1 cellular context compared by ENCODE assay signal in the genomic region with DNA sequence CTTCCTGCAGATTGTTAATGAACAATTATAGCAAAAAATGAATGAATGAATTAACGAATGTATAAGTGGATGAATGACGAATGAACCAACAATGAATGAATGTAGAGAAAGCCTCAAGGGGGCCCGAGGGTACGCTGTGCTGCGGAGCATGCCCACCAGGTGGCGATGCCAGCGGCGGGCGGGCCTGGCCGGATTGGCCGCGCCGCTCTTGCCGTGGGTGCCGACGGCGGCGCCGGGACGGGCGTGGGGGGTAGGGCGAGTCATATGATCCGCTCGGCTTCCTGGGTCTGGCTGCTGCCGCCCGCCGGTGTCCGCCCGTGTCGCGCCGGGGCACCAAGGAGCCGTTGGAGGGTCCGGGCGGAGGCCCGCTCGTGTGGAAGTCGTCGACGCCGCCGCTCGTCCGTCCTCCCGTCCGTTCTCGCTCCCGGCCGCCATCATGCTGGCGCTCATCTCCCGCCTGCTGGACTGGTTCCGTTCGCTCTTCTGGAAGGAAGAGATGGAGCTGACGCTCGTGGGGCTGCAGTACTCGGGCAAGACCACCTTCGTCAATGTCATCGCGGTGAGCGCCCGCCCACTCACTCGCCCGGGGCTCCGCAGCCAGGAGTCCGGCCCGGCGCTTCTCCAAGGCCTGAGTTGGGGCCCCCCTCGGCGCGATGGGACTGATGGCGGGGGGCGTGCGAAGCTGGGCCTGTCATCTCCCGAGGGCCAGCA.
TF ChIP-seq lines count a peak whose summit lies in the region.

A gene (plus strand): TSS at position 263 of the 711 bp plus-strand sequence. CDS start 174 bp downstream, at position 437.

TF ChIP-seq in HepG2, 621 proteins besides CTCF, POLR2A, EP300 and RAD21 (continued from another document and continues in another):
- TF ChIP-seq, protein P1, sequence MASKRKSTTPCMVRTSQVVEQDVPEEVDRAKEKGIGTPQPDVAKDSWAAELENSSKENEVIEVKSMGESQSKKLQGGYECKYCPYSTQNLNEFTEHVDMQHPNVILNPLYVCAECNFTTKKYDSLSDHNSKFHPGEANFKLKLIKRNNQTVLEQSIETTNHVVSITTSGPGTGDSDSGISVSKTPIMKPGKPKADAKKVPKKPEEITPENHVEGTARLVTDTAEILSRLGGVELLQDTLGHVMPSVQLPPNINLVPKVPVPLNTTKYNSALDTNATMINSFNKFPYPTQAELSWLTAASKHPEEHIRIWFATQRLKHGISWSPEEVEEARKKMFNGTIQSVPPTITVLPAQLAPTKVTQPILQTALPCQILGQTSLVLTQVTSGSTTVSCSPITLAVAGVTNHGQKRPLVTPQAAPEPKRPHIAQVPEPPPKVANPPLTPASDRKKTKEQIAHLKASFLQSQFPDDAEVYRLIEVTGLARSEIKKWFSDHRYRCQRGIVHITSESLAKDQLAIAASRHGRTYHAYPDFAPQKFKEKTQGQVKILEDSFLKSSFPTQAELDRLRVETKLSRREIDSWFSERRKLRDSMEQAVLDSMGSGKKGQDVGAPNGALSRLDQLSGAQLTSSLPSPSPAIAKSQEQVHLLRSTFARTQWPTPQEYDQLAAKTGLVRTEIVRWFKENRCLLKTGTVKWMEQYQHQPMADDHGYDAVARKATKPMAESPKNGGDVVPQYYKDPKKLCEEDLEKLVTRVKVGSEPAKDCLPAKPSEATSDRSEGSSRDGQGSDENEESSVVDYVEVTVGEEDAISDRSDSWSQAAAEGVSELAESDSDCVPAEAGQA (IDR thresholded peaks at IDR 0.05; ENCODE audit: low read depth) = peak; percentile 49; the same call in 1 of the 2 replicates
- TF ChIP-seq, protein P1 (CRISPR knock-in tag; IDR thresholded peaks at IDR 0.05; ENCODE audit: borderline replicate concordance) = peak; percentile 81; the same call in 1 of the 2 replicates
- TF ChIP-seq MEIS2 (CRISPR knock-in tag; IDR thresholded peaks at IDR 0.05) (peak; percentile 80; the same call in 1 of the 2 replicates), NR2F6 (IDR thresholded peaks at IDR 0.05) (no peak), NR2F6 (CRISPR knock-in tag; IDR thresholded peaks at IDR 0.05) (no peak), ZNF33B (CRISPR knock-in tag; IDR thresholded peaks at IDR 0.05) (no peak), SOX13 (IDR thresholded peaks at IDR 0.05) (no peak), SOX13 (CRISPR knock-in tag; conservative IDR thresholded peaks at IDR 0.05 in 1 of 2, IDR thresholded peaks at IDR 0.05 in 1 of 2) (no peak; a peak in 1 of 4 replicates), PRMT3 (CRISPR knock-in tag; IDR thresholded peaks at IDR 0.05; ENCODE audit: borderline replicate concordance, low read depth) (no peak), ETV6 (CRISPR knock-in tag; conservative IDR thresholded peaks at IDR 0.05) (peak; percentile 86), STAT5B (CRISPR knock-in tag; IDR thresholded peaks at IDR 0.05) (no peak), ZNF549 (CRISPR knock-in tag; IDR thresholded peaks at IDR 0.05) (no peak), HMG20A (CRISPR knock-in tag; IDR thresholded peaks at IDR 0.05; ENCODE audit: borderline replicate concordance) (no peak), ZNF761 (CRISPR knock-in tag; conservative IDR thresholded peaks at IDR 0.05) (no peak), TSC22D2 (CRISPR knock-in tag; IDR thresholded peaks at IDR 0.05; ENCODE audit: borderline replicate concordance) (no peak), ZNF619 (CRISPR knock-in tag; IDR thresholded peaks at IDR 0.05) (no peak), ZNF7 (CRISPR knock-in tag; IDR thresholded peaks at IDR 0.05) (no peak), MBD4 (IDR thresholded peaks at IDR 0.05; ENCODE audit: borderline replicate concordance, low read length) (no peak), ZNF350 (CRISPR knock-in tag; IDR thresholded peaks at IDR 0.05; ENCODE audit: borderline replicate concordance, low read depth) (no peak), ATM (IDR thresholded peaks at IDR 0.05; ENCODE audit: borderline replicate concordance) (no peak), SYNCRIP (IDR thresholded peaks at IDR 0.05; ENCODE audit: insufficient read depth, low read depth, low read length) (no peak), ZKSCAN1 (IDR thresholded peaks at IDR 0.05; ENCODE audit: low read length) (no peak), SIN3A (IDR thresholded peaks at IDR 0.05; ENCODE audit: borderline replicate concordance, low read depth, low read length) (peak; percentile 80; the same call in 1 of the 2 replicates), ZNF775 (CRISPR knock-in tag; IDR thresholded peaks at IDR 0.05; ENCODE audit: borderline replicate concordance) (no peak), AGO1 (IDR thresholded peaks at IDR 0.05; ENCODE audit: low read depth, low read length, poor library complexity, severe bottlenecking) (peak; percentile 56), RORA (CRISPR knock-in tag; IDR thresholded peaks at IDR 0.05) (no peak), KAT7 (CRISPR knock-in tag; IDR thresholded peaks at IDR 0.05; ENCODE audit: borderline replicate concordance) (no peak; the same call in 1 of the 2 replicates), NFE2L1 (CRISPR knock-in tag; IDR thresholded peaks at IDR 0.05; ENCODE audit: borderline replicate concordance) (no peak), ZNF24 (IDR thresholded peaks at IDR 0.05) (peak; percentile 90)
- TF ChIP-seq, protein P2, sequence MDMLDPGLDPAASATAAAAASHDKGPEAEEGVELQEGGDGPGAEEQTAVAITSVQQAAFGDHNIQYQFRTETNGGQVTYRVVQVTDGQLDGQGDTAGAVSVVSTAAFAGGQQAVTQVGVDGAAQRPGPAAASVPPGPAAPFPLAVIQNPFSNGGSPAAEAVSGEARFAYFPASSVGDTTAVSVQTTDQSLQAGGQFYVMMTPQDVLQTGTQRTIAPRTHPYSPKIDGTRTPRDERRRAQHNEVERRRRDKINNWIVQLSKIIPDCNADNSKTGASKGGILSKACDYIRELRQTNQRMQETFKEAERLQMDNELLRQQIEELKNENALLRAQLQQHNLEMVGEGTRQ (IDR thresholded peaks at IDR 0.05; ENCODE audit: low read depth, low read length) = 0 out of 2 replicates have a peak, but pooled peaks have one; percentile 30
- TF ChIP-seq, protein P2 (CRISPR knock-in tag; IDR thresholded peaks at IDR 0.05; ENCODE audit: borderline replicate concordance) = peak; percentile 78
- TF ChIP-seq, protein P3, sequence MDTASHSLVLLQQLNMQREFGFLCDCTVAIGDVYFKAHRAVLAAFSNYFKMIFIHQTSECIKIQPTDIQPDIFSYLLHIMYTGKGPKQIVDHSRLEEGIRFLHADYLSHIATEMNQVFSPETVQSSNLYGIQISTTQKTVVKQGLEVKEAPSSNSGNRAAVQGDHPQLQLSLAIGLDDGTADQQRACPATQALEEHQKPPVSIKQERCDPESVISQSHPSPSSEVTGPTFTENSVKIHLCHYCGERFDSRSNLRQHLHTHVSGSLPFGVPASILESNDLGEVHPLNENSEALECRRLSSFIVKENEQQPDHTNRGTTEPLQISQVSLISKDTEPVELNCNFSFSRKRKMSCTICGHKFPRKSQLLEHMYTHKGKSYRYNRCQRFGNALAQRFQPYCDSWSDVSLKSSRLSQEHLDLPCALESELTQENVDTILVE (CRISPR knock-in tag; IDR thresholded peaks at IDR 0.05) = peak; percentile 50; the same call in 1 of the 2 replicates
- TF ChIP-seq, protein P4, sequence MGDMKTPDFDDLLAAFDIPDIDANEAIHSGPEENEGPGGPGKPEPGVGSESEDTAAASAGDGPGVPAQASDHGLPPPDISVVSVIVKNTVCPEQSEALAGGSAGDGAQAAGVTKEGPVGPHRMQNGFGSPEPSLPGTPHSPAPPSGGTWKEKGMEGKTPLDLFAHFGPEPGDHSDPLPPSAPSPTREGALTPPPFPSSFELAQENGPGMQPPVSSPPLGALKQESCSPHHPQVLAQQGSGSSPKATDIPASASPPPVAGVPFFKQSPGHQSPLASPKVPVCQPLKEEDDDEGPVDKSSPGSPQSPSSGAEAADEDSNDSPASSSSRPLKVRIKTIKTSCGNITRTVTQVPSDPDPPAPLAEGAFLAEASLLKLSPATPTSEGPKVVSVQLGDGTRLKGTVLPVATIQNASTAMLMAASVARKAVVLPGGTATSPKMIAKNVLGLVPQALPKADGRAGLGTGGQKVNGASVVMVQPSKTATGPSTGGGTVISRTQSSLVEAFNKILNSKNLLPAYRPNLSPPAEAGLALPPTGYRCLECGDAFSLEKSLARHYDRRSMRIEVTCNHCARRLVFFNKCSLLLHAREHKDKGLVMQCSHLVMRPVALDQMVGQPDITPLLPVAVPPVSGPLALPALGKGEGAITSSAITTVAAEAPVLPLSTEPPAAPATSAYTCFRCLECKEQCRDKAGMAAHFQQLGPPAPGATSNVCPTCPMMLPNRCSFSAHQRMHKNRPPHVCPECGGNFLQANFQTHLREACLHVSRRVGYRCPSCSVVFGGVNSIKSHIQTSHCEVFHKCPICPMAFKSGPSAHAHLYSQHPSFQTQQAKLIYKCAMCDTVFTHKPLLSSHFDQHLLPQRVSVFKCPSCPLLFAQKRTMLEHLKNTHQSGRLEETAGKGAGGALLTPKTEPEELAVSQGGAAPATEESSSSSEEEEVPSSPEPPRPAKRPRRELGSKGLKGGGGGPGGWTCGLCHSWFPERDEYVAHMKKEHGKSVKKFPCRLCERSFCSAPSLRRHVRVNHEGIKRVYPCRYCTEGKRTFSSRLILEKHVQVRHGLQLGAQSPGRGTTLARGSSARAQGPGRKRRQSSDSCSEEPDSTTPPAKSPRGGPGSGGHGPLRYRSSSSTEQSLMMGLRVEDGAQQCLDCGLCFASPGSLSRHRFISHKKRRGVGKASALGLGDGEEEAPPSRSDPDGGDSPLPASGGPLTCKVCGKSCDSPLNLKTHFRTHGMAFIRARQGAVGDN (CRISPR knock-in tag; IDR thresholded peaks at IDR 0.05) = peak; percentile 85
- TF ChIP-seq, protein P5, sequence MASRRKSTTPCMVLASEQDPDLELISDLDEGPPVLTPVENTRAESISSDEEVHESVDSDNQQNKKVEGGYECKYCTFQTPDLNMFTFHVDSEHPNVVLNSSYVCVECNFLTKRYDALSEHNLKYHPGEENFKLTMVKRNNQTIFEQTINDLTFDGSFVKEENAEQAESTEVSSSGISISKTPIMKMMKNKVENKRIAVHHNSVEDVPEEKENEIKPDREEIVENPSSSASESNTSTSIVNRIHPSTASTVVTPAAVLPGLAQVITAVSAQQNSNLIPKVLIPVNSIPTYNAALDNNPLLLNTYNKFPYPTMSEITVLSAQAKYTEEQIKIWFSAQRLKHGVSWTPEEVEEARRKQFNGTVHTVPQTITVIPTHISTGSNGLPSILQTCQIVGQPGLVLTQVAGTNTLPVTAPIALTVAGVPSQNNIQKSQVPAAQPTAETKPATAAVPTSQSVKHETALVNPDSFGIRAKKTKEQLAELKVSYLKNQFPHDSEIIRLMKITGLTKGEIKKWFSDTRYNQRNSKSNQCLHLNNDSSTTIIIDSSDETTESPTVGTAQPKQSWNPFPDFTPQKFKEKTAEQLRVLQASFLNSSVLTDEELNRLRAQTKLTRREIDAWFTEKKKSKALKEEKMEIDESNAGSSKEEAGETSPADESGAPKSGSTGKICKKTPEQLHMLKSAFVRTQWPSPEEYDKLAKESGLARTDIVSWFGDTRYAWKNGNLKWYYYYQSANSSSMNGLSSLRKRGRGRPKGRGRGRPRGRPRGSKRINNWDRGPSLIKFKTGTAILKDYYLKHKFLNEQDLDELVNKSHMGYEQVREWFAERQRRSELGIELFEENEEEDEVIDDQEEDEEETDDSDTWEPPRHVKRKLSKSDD (CRISPR knock-in tag; IDR thresholded peaks at IDR 0.05; ENCODE audit: low read depth) = no peak
- TF ChIP-seq, protein P6, sequence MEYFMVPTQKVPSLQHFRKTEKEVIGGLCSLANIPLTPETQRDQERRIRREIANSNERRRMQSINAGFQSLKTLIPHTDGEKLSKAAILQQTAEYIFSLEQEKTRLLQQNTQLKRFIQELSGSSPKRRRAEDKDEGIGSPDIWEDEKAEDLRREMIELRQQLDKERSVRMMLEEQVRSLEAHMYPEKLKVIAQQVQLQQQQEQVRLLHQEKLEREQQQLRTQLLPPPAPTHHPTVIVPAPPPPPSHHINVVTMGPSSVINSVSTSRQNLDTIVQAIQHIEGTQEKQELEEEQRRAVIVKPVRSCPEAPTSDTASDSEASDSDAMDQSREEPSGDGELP (IDR thresholded peaks at IDR 0.05; ENCODE audit: borderline replicate concordance, low read depth) = peak; percentile 77; the same call in 1 of the 2 replicates
- TF ChIP-seq, protein P7, sequence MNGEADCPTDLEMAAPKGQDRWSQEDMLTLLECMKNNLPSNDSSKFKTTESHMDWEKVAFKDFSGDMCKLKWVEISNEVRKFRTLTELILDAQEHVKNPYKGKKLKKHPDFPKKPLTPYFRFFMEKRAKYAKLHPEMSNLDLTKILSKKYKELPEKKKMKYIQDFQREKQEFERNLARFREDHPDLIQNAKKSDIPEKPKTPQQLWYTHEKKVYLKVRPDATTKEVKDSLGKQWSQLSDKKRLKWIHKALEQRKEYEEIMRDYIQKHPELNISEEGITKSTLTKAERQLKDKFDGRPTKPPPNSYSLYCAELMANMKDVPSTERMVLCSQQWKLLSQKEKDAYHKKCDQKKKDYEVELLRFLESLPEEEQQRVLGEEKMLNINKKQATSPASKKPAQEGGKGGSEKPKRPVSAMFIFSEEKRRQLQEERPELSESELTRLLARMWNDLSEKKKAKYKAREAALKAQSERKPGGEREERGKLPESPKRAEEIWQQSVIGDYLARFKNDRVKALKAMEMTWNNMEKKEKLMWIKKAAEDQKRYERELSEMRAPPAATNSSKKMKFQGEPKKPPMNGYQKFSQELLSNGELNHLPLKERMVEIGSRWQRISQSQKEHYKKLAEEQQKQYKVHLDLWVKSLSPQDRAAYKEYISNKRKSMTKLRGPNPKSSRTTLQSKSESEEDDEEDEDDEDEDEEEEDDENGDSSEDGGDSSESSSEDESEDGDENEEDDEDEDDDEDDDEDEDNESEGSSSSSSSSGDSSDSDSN (CRISPR knock-in tag; IDR thresholded peaks at IDR 0.05) = peak; percentile 77
